ENCODE assay signal across 8 cellular contexts in genomic region chr19:10010247-10010691, GRCh38. TPM values are rescaled to one million over a fixed set of nuclear protein-coding genes. Genes with fewer than 3 reads are reported as not detected.
A peak's percentile ranks its signal among the peaks of the same experiment; 100 is the strongest.
DNase-seq lines count a peak whose midpoint lies in the region; ATAC-seq and TF ChIP-seq lines count a peak whose summit lies in the region.

COL5A3 (minus strand) TSS chr19:10010504; CDS start chr19:10010385, 119 bp downstream.

- peaks cover 33 to 38% of the 10 kb centered on the region in 2 donors for H3K4me1 Mint-ChIP-seq in natural killer cell treated with Interleukin-12 subunit alpha and Interleukin-12 subunit beta and Interleukin-15 and Interleukin-18, amount 100 ng/mL, for 72 hours (ENCODE audit: low read depth in 2 of 2)

- H3K27ac ChIP-seq in A673 (ENCODE audit: low read depth, low read length, poor library complexity, severe bottlenecking) = no peak within 1 kb of the TSS

- H3K4me1 ChIP-seq in A673 (ENCODE audit: insufficient read depth, low read length, poor library complexity, severe bottlenecking) = peaks cover 55% of the 10 kb centered on the region

- TF ChIP-seq CTCF in A673 (conservative IDR thresholded peaks at IDR 0.05; ENCODE audit: low read depth, low read length) = no peak

- H3K4me3 Mint-ChIP-seq in natural killer cell treated with Interleukin-12 subunit alpha and Interleukin-12 subunit beta and Interleukin-15 and Interleukin-18, amount 100 ng/mL, for 72 hours = peak within 1 kb of the TSS; percentile 62

- H3K9me3 ChIP-seq in A673 (ENCODE audit: low read depth, low read length, poor library complexity, severe bottlenecking) = no peaks in the 10 kb centered on the region

- peak within 1 kb of the TSS; percentile 39 for H3K4me3 ChIP-seq in A673 (ENCODE audit: low read depth, low read length, poor library complexity, severe bottlenecking)

- H3K27me3 ChIP-seq in A673 (replicated peaks; ENCODE audit: insufficient read depth, low read depth, low read length, poor library complexity) = no peaks in the 10 kb centered on the region

- POLR2A ChIA-PET in A673 (lab: Charles Lee; ENCODE audit: low non-redundant PET) = no interaction called here

- ATAC-seq in natural killer cell treated with Interleukin-12 subunit alpha and Interleukin-12 subunit beta and Interleukin-15 and Interleukin-18, amount 100 ng/mL, for 72 hours = no peak
- no peak for ATAC-seq in GM18498 (IDR thresholded peaks at IDR 0.05; ENCODE audit: unreplicated experiment)
- ATAC-seq in HG02571 (IDR thresholded peaks at IDR 0.05; ENCODE audit: unreplicated experiment) = no peak
- ATAC-seq in GM19452 (IDR thresholded peaks at IDR 0.05; ENCODE audit: unreplicated experiment) = no peak

- intact Hi-C loops in A673 (cut with micrococcal nuclease; ENCODE audit: unreplicated experiment) = loop anchor here (10.0 kb wide), 1 partner anchor 155 kb away; no protein-coding TSS in a partner anchor

- no TSS peak for BruUV-seq in A673 (replicated peaks; lab: Mats Ljungman, UMichigan)

- no peaks in the 10 kb centered on the region for H3K36me3 Mint-ChIP-seq in natural killer cell treated with Interleukin-12 subunit alpha and Interleukin-12 subunit beta and Interleukin-15 and Interleukin-18, amount 100 ng/mL, for 72 hours

- peak; percentile 41 for DNase-seq in A673 (ENCODE audit: low spot score)
- DNase-seq in NCI-H226 = peak; percentile 54
- peak; percentile 41 for DNase-seq in fibroblast of gingiva (ENCODE audit: low read depth)
- DNase-seq in natural killer cell treated with Interleukin-12 subunit alpha and Interleukin-12 subunit beta and Interleukin-15 and Interleukin-18, amount 100 ng/mL, for 72 hours (ENCODE audit: low spot score) = no peak
- DNase-seq in DMS79 treated with DMSO at 0.1 percent for 48 hours (lab: John Stamatoyannopoulos, UW) = no peak

- CTCF ChIA-PET in A673 (lab: Charles Lee) = interaction anchor here (0.5 to 0.6 kb wide), 2 partner anchors 10 to 135 kb away, joined by 6 read pairs; no protein-coding TSS in a partner anchor

- H3K27me3 Mint-ChIP-seq in natural killer cell treated with Interleukin-12 subunit alpha and Interleukin-12 subunit beta and Interleukin-15 and Interleukin-18, amount 100 ng/mL, for 72 hours = peaks cover 40 to 42% of the 10 kb centered on the region in 2 donors

- no peaks in the 10 kb centered on the region for H3K9me3 Mint-ChIP-seq in natural killer cell treated with Interleukin-12 subunit alpha and Interleukin-12 subunit beta and Interleukin-15 and Interleukin-18, amount 100 ng/mL, for 72 hours

- no peaks in the 10 kb centered on the region for H3K36me3 ChIP-seq in A673 (ENCODE audit: insufficient read depth, low read length, poor library complexity, severe bottlenecking)

- no peak within 1 kb of the TSS for H3K27ac Mint-ChIP-seq in natural killer cell treated with Interleukin-12 subunit alpha and Interleukin-12 subunit beta and Interleukin-15 and Interleukin-18, amount 100 ng/mL, for 72 hours

RNA-seq across cellular contexts. Expression of gene COL5A3, which starts in this region (rescaled TPM):
- 6.4 and 6.8 TPM in 2 replicates for total RNA-seq in A673 (2021)
- not detected for total RNA-seq in natural killer cell treated with Interleukin-12 subunit alpha and Interleukin-12 subunit beta and Interleukin-15 and Interleukin-18, amount 100 ng/mL, for 72 hours

Comparison
In these comparisons a context has a peak if more than half of its experiments do, and no peak if none do; other contexts are left out.
1. DNase-seq: peak in A673 (single experiment), NCI-H226 (single experiment) and fibroblast of gingiva (single experiment); none in natural killer cell treated with Interleukin-12 subunit alpha and Interleukin-12 subunit beta and Interleukin-15 and Interleukin-18, amount 100 ng/mL, for 72 hours (single experiment) and DMS79 treated with DMSO at 0.1 percent for 48 hours (single experiment).